ENCODE assay signal across 10 cellular contexts in the genomic region with DNA sequence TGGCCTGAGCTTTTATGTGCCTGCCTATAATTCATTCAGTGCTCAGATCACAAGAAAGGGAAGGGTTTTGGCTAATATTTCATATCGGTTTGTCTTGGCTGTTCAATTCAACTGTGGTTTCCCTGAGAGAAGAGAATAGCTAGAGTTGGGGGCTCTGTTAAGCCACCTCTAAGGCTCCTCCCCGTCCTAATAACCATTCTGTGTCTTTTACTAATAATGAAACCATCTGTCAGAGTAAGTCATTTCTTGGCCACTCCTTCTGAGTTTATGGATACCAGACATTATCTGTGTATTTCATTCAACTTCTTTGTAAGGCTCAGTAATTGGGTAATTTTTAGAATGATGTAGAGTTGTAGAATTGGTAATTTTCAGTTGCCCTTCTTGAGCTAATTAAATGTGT. TPM values are rescaled to one million over a fixed set of nuclear protein-coding genes. Genes with fewer than 3 reads are reported as not detected.
DNase-seq lines count a peak whose midpoint lies in the region; ATAC-seq, FAIRE-seq and TF ChIP-seq lines count a peak whose summit lies in the region.
"Had no signal": no experiment of that assay in that cellular context is flagged by ENCODE, and none has a peak within 500 bp of the region (broad histone marks: within the 10 kb centered on the region; RNA-seq: fewer than 3 reads in every experiment).

No MANE protein-coding gene starts in this region.

- H3K9me3 Mint-ChIP-seq in IgD-negative memory B cell = no peaks in the 10 kb centered on the region

- H3K27ac Mint-ChIP-seq in IgD-negative memory B cell = peak overlapping the region in 1 of 3 donors; percentile 55

- FAIRE-seq in GM12891 (lab: Jason Lieb, UNC) = peak; percentile 16
- FAIRE-seq: keratinocyte had no signal

- no peak for TF ChIP-seq POLR2A in GM12891 (IDR thresholded peaks at IDR 0.05; ENCODE audit: low read depth, low read length)

- DNase-seq in GM12891 (ENCODE audit: insufficient read length, low spot score) (no peak), hippocampal formation (lab: John Stamatoyannopoulos, UW) (no peak), activated gamma-delta T cell (lab: John Stamatoyannopoulos, UW) (no peak), DMS153 treated with DMSO at 0.1 percent for 48 hours (lab: John Stamatoyannopoulos, UW; ENCODE audit: unreplicated experiment) (no peak)
- no peak for DNase-seq in activated CD4-positive, alpha-beta T cell treated with anti-CD3 and anti-CD28 coated beads, Interleukin-2, amount 50 U/mL, for 1 hour
- DNase-seq: C1 segment of cervical spinal cord had no signal

- peak; percentile 61 for ATAC-seq in GM19351 (IDR thresholded peaks at IDR 0.05; ENCODE audit: unreplicated experiment)
- ATAC-seq in HG02870 (IDR thresholded peaks at IDR 0.05; ENCODE audit: unreplicated experiment) = peak; percentile 62

- H3K4me3 Mint-ChIP-seq in IgD-negative memory B cell = peak overlapping the region in 3 of 4 donors; percentile 5 to 46 (median 38)

- peaks cover 8% of the 10 kb centered on the region for H3K36me3 Mint-ChIP-seq in IgD-negative memory B cell

- H3K4me1 Mint-ChIP-seq in IgD-negative memory B cell = peaks cover 32 to 42% (median 39%) of the 10 kb centered on the region in 3 donors

- no peaks in the 10 kb centered on the region for H3K27me3 Mint-ChIP-seq in IgD-negative memory B cell

TF ChIP-seq in GM12891, 5 proteins besides CTCF, POLR2A, EP300 and RAD21:
- TF ChIP-seq PAX5 (IDR thresholded peaks at IDR 0.05; ENCODE audit: insufficient read depth, low read length, severe bottlenecking) (no peak), SPI1 (IDR thresholded peaks at IDR 0.05; ENCODE audit: low read depth, low read length) (no peak), TAF1 (IDR thresholded peaks at IDR 0.05; ENCODE audit: low read depth, low read length) (no peak), POLR2AphosphoS5 (IDR thresholded peaks at IDR 0.05; ENCODE audit: low read depth, low read length) (no peak), POU2F2 (IDR thresholded peaks at IDR 0.05; ENCODE audit: low read depth, low read length) (no peak)

RNA-seq across cellular contexts. Expression of gene STX11, which starts 5.2 kb away (rescaled TPM):
- 14.3 TPM for polyA plus RNA-seq in GM12891 (2012; ENCODE audit: low read depth, missing spikeins)
- 11.5 TPM for polyA plus RNA-seq in IgD-negative memory B cell
